Comparison of ENCODE assay signal across 9 cellular contexts in genomic region chr11:62730076-62730475, GRCh38. TPM values are rescaled to one million over a fixed set of nuclear protein-coding genes. Genes with fewer than 3 reads are reported as not detected.
DNase-seq lines count a peak whose midpoint lies in the region; TF ChIP-seq lines count a peak whose summit lies in the region.
"Not testable (repeated sequence)": the region's sequence is repeated elsewhere in the genome, so short reads cannot be mapped to it uniquely, and the experiment has no call there.
"Had no signal": no experiment of that assay in that cellular context is flagged by ENCODE, and none has a peak within 500 bp of the region (broad histone marks: within the 10 kb centered on the region; RNA-seq: fewer than 3 reads in every experiment).

No MANE protein-coding gene starts in this region.

- H3K27ac Mint-ChIP-seq in CD4-positive, alpha-beta memory T cell: peak overlapping the region in 4 of 7 donors; percentile 9 to 55 (median 24)
- H3K27ac Mint-ChIP-seq in activated T-helper 2 cell treated with anti-CD3 and anti-CD28 coated beads, Interferon-gamma antibody, Interleukin-2, Interleukin-4, amounts not matched to agents 10 μg/mL and 5 μg/mL and 100 μg/mL, durations not matched to agents 14 hours and 24 hours and 36 hours; endothelial cell (ENCODE audit: unreplicated experiment): not testable (repeated sequence)
- H3K27ac Mint-ChIP-seq in mesothelial cell of epicardium: peak overlapping the region; percentile 73

- H3K4me3 Mint-ChIP-seq in CD4-positive, alpha-beta memory T cell: peak overlapping the region; percentile 63 to 97 (median 88)
- peak overlapping the region; percentile 76 for H3K4me3 Mint-ChIP-seq in activated T-helper 2 cell treated with anti-CD3 and anti-CD28 coated beads, Interferon-gamma antibody, Interleukin-2, Interleukin-4, amounts not matched to agents 10 μg/mL and 5 μg/mL and 100 μg/mL, durations not matched to agents 14 hours and 24 hours and 36 hours (ENCODE audit: low read depth)
- H3K4me3 Mint-ChIP-seq in endothelial cell (ENCODE audit: unreplicated experiment) (peak overlapping the region; percentile 59), mesothelial cell of epicardium (peak overlapping the region; percentile 95)

- not testable (repeated sequence) for H2AFZ ChIP-seq in OCI-LY1 (ENCODE audit: low read length); smooth muscle cell (ENCODE audit: low read depth)

- peak overlapping the region; percentile 59 for H3K4me2 ChIP-seq in OCI-LY1 (ENCODE audit: low read length)
- H3K4me2 ChIP-seq in smooth muscle cell: peak overlapping the region; percentile 99

- 82% methylated on average over 14 of the region's 14 CpGs for WGBS in smooth muscle cell (ENCODE audit: low lambda C conversion rate)

- H3K9me2 ChIP-seq in OCI-LY1 (ENCODE audit: low read depth, low read length): not testable (repeated sequence)

- H3K9ac ChIP-seq in OCI-LY1 (ENCODE audit: low read length) (peak overlapping the region; percentile 82; the same call in 1 of the 2 replicates), smooth muscle cell (ENCODE audit: low read depth) (peak overlapping the region; percentile 10)

- H3K27me3 ChIP-seq in CD4-positive, alpha-beta memory T cell (ENCODE audit: insufficient read depth, low read length); OCI-LY1 (ENCODE audit: insufficient read depth, low read length); smooth muscle cell (ENCODE audit: low read depth): not testable (repeated sequence)

- H3K9me3 ChIP-seq in CD4-positive, alpha-beta memory T cell (ENCODE audit: control insufficient read depth in 1 of 2, low read length in 2 of 2); OCI-LY1 (ENCODE audit: low read length); smooth muscle cell (replicated peaks; ENCODE audit: low read depth): not testable (repeated sequence)

- H3K27ac ChIP-seq in CD4-positive, alpha-beta memory T cell (ENCODE audit: low read depth, low read length); OCI-LY1 (ENCODE audit: low read depth, low read length, poor library complexity, severe bottlenecking); smooth muscle cell (ENCODE audit: low read depth): not testable (repeated sequence)

- not testable (repeated sequence) for H3K36me3 ChIP-seq in CD4-positive, alpha-beta memory T cell (ENCODE audit: insufficient read depth, low read length); smooth muscle cell (ENCODE audit: low read depth)
- H3K36me3 ChIP-seq in OCI-LY1 (ENCODE audit: insufficient read depth, low read length): peaks cover 36% of the 10 kb centered on the region

- H3K4me1 Mint-ChIP-seq in CD4-positive, alpha-beta memory T cell: peaks cover 19 to 62% (median 33%) of the 10 kb centered on the region in 4 donors
- peaks cover 15% of the 10 kb centered on the region for H3K4me1 Mint-ChIP-seq in activated T-helper 2 cell treated with anti-CD3 and anti-CD28 coated beads, Interferon-gamma antibody, Interleukin-2, Interleukin-4, amounts not matched to agents 10 μg/mL and 5 μg/mL and 100 μg/mL, durations not matched to agents 14 hours and 24 hours and 36 hours (ENCODE audit: low read depth)
- peaks cover 18% of the 10 kb centered on the region for H3K4me1 Mint-ChIP-seq in endothelial cell (ENCODE audit: unreplicated experiment)
- peaks cover 29% of the 10 kb centered on the region for H3K4me1 Mint-ChIP-seq in mesothelial cell of epicardium

- CTCF ChIA-PET in CD4-positive, alpha-beta memory T cell (lab: Charles Lee; ENCODE audit: partially characterized antibody): interaction anchor here (0.9 to 1.6 kb wide), 7 partner anchors 10 to 63 kb away, joined by 3 to 5 read pairs (median 4); no protein-coding TSS in a partner anchor

- intact Hi-C loops in CD4-positive, alpha-beta memory T cell (cut with micrococcal nuclease); activated T-helper 2 cell treated with anti-CD3 and anti-CD28 coated beads, Interferon-gamma antibody, Interleukin-2, Interleukin-4, amounts not matched to agents 10 μg/mL and 5 μg/mL and 100 μg/mL, durations not matched to agents 14 hours and 24 hours and 36 hours (cut with micrococcal nuclease): not testable (repeated sequence)

- H3K27me3 Mint-ChIP-seq in CD4-positive, alpha-beta memory T cell; activated T-helper 2 cell treated with anti-CD3 and anti-CD28 coated beads, Interferon-gamma antibody, Interleukin-2, Interleukin-4, amounts not matched to agents 10 μg/mL and 5 μg/mL and 100 μg/mL, durations not matched to agents 14 hours and 24 hours and 36 hours (ENCODE audit: low read depth); mesothelial cell of epicardium (ENCODE audit: low read depth): not testable (repeated sequence)
- peaks cover 20% of the 10 kb centered on the region for H3K27me3 Mint-ChIP-seq in endothelial cell (ENCODE audit: unreplicated experiment)

- H3K4me3 ChIP-seq in CD4-positive, alpha-beta memory T cell (ENCODE audit: low read length in 2 of 2): peak overlapping the region; percentile 9 to 35
- H3K4me3 ChIP-seq in OCI-LY1 (ENCODE audit: low read depth, low read length, poor library complexity, severe bottlenecking) (peak overlapping the region; percentile 99), smooth muscle cell (peak overlapping the region; percentile 87)

- DNase-seq in CD4-positive, alpha-beta memory T cell; activated T-helper 2 cell treated with anti-CD3 and anti-CD28 coated beads, Interferon-gamma antibody, Interleukin-2, Interleukin-4, amounts not matched to agents 10 μg/mL and 5 μg/mL and 100 μg/mL, durations not matched to agents 14 hours and 24 hours and 36 hours (ENCODE audit: low spot score); endothelial cell (ENCODE audit: low spot score); mesothelial cell of epicardium (ENCODE audit: low spot score in 2 of 2, unreplicated experiment in 2 of 2); smooth muscle cell (lab: John Stamatoyannopoulos, UW; ENCODE audit: unreplicated experiment): not testable (repeated sequence)

- not testable (repeated sequence) for H3F3A ChIP-seq in OCI-LY1 (ENCODE audit: insufficient read depth, low read length)
- peaks cover 17% of the 10 kb centered on the region for H3F3A ChIP-seq in smooth muscle cell (ENCODE audit: low read depth)

- TF ChIP-seq CTCF in OCI-LY1 (IDR thresholded peaks at IDR 0.05; ENCODE audit: low read length); endothelial cell (IDR thresholded peaks at IDR 0.05; ENCODE audit: unreplicated experiment); mesothelial cell of epicardium (IDR thresholded peaks at IDR 0.05; ENCODE audit: unreplicated experiment); smooth muscle cell (IDR thresholded peaks at IDR 0.05; ENCODE audit: borderline replicate concordance, insufficient read depth, poor library complexity, severe bottlenecking): not testable (repeated sequence)

- H3K79me2 ChIP-seq in OCI-LY1 (ENCODE audit: insufficient read depth, low read length): peaks cover 33% of the 10 kb centered on the region
- H3K79me2 ChIP-seq in smooth muscle cell (ENCODE audit: low read depth): peaks cover 78% of the 10 kb centered on the region

- POLR2A ChIA-PET in CD4-positive, alpha-beta memory T cell (lab: Charles Lee; ENCODE audit: partially characterized antibody): interaction anchor here (1.0 to 15.3 kb wide), 10 partner anchors 18 to 151 kb away, joined by 3 to 283 read pairs (median 76); partner anchors contain the start of genes BSCL2, C11orf98, CSKMT and GNG3

- H4K20me1 ChIP-seq in OCI-LY1 (ENCODE audit: insufficient read depth, low read length): not testable (repeated sequence)
- peaks cover 24% of the 10 kb centered on the region for H4K20me1 ChIP-seq in smooth muscle cell (ENCODE audit: low read depth)

- H3K36me3 Mint-ChIP-seq in CD4-positive, alpha-beta memory T cell: peaks cover 18 to 40% of the 10 kb centered on the region in 2 donors
- peaks cover 46% of the 10 kb centered on the region for H3K36me3 Mint-ChIP-seq in activated T-helper 2 cell treated with anti-CD3 and anti-CD28 coated beads, Interferon-gamma antibody, Interleukin-2, Interleukin-4, amounts not matched to agents 10 μg/mL and 5 μg/mL and 100 μg/mL, durations not matched to agents 14 hours and 24 hours and 36 hours (ENCODE audit: low read depth)
- H3K36me3 Mint-ChIP-seq in endothelial cell (ENCODE audit: low read depth, unreplicated experiment): peaks cover 17% of the 10 kb centered on the region
- not testable (repeated sequence) for H3K36me3 Mint-ChIP-seq in mesothelial cell of epicardium

- H3K4me1 ChIP-seq in CD4-positive, alpha-beta memory T cell (ENCODE audit: insufficient read depth, low read length): peaks cover 26% of the 10 kb centered on the region
- H3K4me1 ChIP-seq in OCI-LY1 (ENCODE audit: insufficient read depth, low read length, severe bottlenecking) (peaks cover 13% of the 10 kb centered on the region), smooth muscle cell (ENCODE audit: low read depth) (peaks cover 16% of the 10 kb centered on the region)

- H3K9me3 Mint-ChIP-seq in CD4-positive, alpha-beta memory T cell; activated T-helper 2 cell treated with anti-CD3 and anti-CD28 coated beads, Interferon-gamma antibody, Interleukin-2, Interleukin-4, amounts not matched to agents 10 μg/mL and 5 μg/mL and 100 μg/mL, durations not matched to agents 14 hours and 24 hours and 36 hours; endothelial cell (ENCODE audit: unreplicated experiment); mesothelial cell of epicardium: not testable (repeated sequence)

RNA-seq across cellular contexts. Expression of gene TTC9C, which starts 1.8 kb away (rescaled TPM):
- 10 to 100 TPM; 51.0 to 53.5 TPM for total RNA-seq in CD4-positive, alpha-beta memory T cell
- polyA plus RNA-seq in CD4-positive, alpha-beta memory T cell: 10 to 100 TPM; 10.2 to 25.8 TPM
- total RNA-seq in activated T-helper 2 cell treated with anti-CD3 and anti-CD28 coated beads, Interferon-gamma antibody, Interleukin-2, Interleukin-4, amounts not matched to agents 10 μg/mL and 5 μg/mL and 100 μg/mL, durations not matched to agents 14 hours and 24 hours and 36 hours: 35.4 and 39.4 TPM in 2 replicates
- total RNA-seq in endothelial cell (ENCODE audit: unreplicated experiment) (38.1 TPM), mesothelial cell of epicardium (39.8 to 46.0 TPM (median 41.7 TPM) in 3 replicates), smooth muscle cell (20.1 and 53.0 TPM in 2 replicates)
- 46.9 and 49.3 TPM in 2 replicates for polyA plus RNA-seq in smooth muscle cell

RNA-seq across cellular contexts. Expression of gene HNRNPUL2, which starts 2.8 kb away (rescaled TPM):
- total RNA-seq in CD4-positive, alpha-beta memory T cell: 10 to 100 TPM; 79.6 to 83.4 TPM
- polyA plus RNA-seq in CD4-positive, alpha-beta memory T cell: 1 to 10 TPM in 1 of 2 donors, under 1 TPM in 1; 0.30 to 3.2 TPM
- 62.6 and 63.5 TPM in 2 replicates for total RNA-seq in activated T-helper 2 cell treated with anti-CD3 and anti-CD28 coated beads, Interferon-gamma antibody, Interleukin-2, Interleukin-4, amounts not matched to agents 10 μg/mL and 5 μg/mL and 100 μg/mL, durations not matched to agents 14 hours and 24 hours and 36 hours
- total RNA-seq in endothelial cell (ENCODE audit: unreplicated experiment) (43.6 TPM), mesothelial cell of epicardium (60.3 to 62.0 TPM (median 61.5 TPM) in 3 replicates), smooth muscle cell (14.3 and 19.4 TPM in 2 replicates)
- polyA plus RNA-seq in smooth muscle cell: 3.6 and 4.5 TPM in 2 replicates

RNA-seq across cellular contexts. Expression of gene GNG3, which starts 22.6 kb away (rescaled TPM):
- total RNA-seq in CD4-positive, alpha-beta memory T cell: not detected
- not detected for polyA plus RNA-seq in CD4-positive, alpha-beta memory T cell
- not detected in 2 replicates for total RNA-seq in activated T-helper 2 cell treated with anti-CD3 and anti-CD28 coated beads, Interferon-gamma antibody, Interleukin-2, Interleukin-4, amounts not matched to agents 10 μg/mL and 5 μg/mL and 100 μg/mL, durations not matched to agents 14 hours and 24 hours and 36 hours
- total RNA-seq in endothelial cell (ENCODE audit: unreplicated experiment): 1.1 TPM
- 0.60 to 1.5 TPM (median 0.97 TPM) in 3 replicates for total RNA-seq in mesothelial cell of epicardium
- total RNA-seq in smooth muscle cell: 0.18 TPM in 1 of 2 replicates, not detected in the other
- 0.18 and 1.2 TPM in 2 replicates for polyA plus RNA-seq in smooth muscle cell
- total RNA-seq: kidney, posterior vena cava, SK-MEL-5 had no signal

RNA-seq across cellular contexts. Expression of gene BSCL2, which starts 22.9 kb away (rescaled TPM):
- 10 to 100 TPM; 34.5 to 36.6 TPM for total RNA-seq in CD4-positive, alpha-beta memory T cell
- polyA plus RNA-seq in CD4-positive, alpha-beta memory T cell: 10 to 100 TPM; 48.9 to 51.7 TPM
- 28.7 and 32.8 TPM in 2 replicates for total RNA-seq in activated T-helper 2 cell treated with anti-CD3 and anti-CD28 coated beads, Interferon-gamma antibody, Interleukin-2, Interleukin-4, amounts not matched to agents 10 μg/mL and 5 μg/mL and 100 μg/mL, durations not matched to agents 14 hours and 24 hours and 36 hours
- total RNA-seq in endothelial cell (ENCODE audit: unreplicated experiment) (53.6 TPM), mesothelial cell of epicardium (56.9 to 61.4 TPM (median 58.3 TPM) in 3 replicates), smooth muscle cell (76.4 and 79.7 TPM in 2 replicates)
- 115 and 123 TPM in 2 replicates for polyA plus RNA-seq in smooth muscle cell

RNA-seq across cellular contexts. Expression of gene ZBTB3, which starts 23.9 kb away (rescaled TPM):
- 10 to 100 TPM; 27.2 to 27.9 TPM for total RNA-seq in CD4-positive, alpha-beta memory T cell
- 1 to 10 TPM; 6.0 to 8.6 TPM for polyA plus RNA-seq in CD4-positive, alpha-beta memory T cell
- 7.3 and 9.3 TPM in 2 replicates for total RNA-seq in activated T-helper 2 cell treated with anti-CD3 and anti-CD28 coated beads, Interferon-gamma antibody, Interleukin-2, Interleukin-4, amounts not matched to agents 10 μg/mL and 5 μg/mL and 100 μg/mL, durations not matched to agents 14 hours and 24 hours and 36 hours
- total RNA-seq in endothelial cell (ENCODE audit: unreplicated experiment) (12.7 TPM), mesothelial cell of epicardium (11.6 to 14.7 TPM (median 13.2 TPM) in 3 replicates), smooth muscle cell (3.3 TPM in 2 replicates)
- 2.9 and 3.6 TPM in 2 replicates for polyA plus RNA-seq in smooth muscle cell

Comparison
In these comparisons a context has a peak if more than half of its experiments do, and no peak if none do; other contexts are left out.
1. H3K4me3 ChIP-seq: peak in every context shown above with its lines; median percentile 99 in OCI-LY1; 87 in smooth muscle cell; 22 in CD4-positive, alpha-beta memory T cell.